15 cellular contexts compared by ENCODE assay signal in the genomic region with DNA sequence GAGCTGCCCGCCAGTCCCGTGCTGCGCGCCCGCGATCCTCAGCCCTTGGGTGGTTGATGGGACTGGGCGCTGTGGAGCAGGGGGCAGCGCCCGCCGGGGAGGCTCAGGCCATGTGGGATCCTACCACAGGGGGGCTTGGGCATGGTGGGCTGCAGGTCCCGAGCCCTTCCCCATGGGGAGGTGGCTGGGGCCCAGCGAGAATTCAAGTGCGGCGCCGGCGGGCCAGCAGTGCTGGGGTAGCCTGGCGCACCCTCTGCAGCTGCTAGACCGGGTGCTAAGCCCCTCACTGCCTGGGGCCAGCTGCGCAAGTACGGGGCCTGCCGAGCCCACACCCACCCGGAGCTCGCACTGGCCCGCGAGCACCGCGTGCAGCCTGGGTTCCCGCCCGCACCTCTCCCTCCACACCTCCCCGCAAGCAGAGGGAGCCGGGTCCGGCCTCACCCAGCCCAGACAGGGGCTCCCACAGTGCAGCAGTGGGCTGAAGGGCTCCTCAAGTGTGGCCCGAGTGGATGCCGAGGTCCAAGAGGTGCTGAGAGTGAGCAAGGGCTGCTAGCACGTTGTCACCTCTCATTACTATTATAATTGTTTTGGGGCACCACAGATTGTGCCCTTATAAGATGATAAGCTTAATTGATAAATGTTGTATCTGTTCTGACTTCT.
DNase-seq lines count a peak whose midpoint lies in the region; ATAC-seq and TF ChIP-seq lines count a peak whose summit lies in the region.
"Had no signal": no experiment of that assay in that cellular context is flagged by ENCODE, and none has a peak within 500 bp of the region (broad histone marks: within the 10 kb centered on the region; RNA-seq: fewer than 3 reads in every experiment).

No MANE protein-coding gene starts in this region.

- H2AK5ac ChIP-seq in neuronal stem cell (ENCODE audit: low read depth, low read length) = no peak overlapping the region

- H2BK15ac ChIP-seq in neuronal stem cell (ENCODE audit: low read length) = no peak overlapping the region

- BruUV-seq in Calu3 (replicated peaks; lab: Mats Ljungman, UMichigan) = no TSS peak

- no peak for DNase-seq in Calu3
- DNase-seq in GM06990 (ENCODE audit: extremely low read depth, insufficient read length) = peak; percentile 1
- no peak for DNase-seq in neuronal stem cell (ENCODE audit: low spot score)
- no peak for DNase-seq in progenitor cell of endocrine pancreas (ENCODE audit: low spot score, unreplicated experiment)
- DNase-seq in tibial artery = no peak
- DNase-seq: CD8-positive, alpha-beta T cell; COR-L47; DND-41; GDM1 had no signal

- WGBS in neuronal stem cell (ENCODE audit: extremely low coverage in 2 of 2, insufficient read length in 2 of 2, insufficient replicate concordance in 1 of 2), 2 donors = no CpG with 5 or more reads among the region's 35 CpGs

- H2AFZ ChIP-seq in neuronal stem cell (ENCODE audit: low read length) = no peak overlapping the region

- H4K91ac ChIP-seq in neuronal stem cell (ENCODE audit: low read depth, low read length, poor library complexity) = no peak overlapping the region

- H4K8ac ChIP-seq in neuronal stem cell (ENCODE audit: low read depth, low read length) = no peak overlapping the region

- H3K23ac ChIP-seq in neuronal stem cell (ENCODE audit: low read depth, low read length, poor library complexity) = no peak overlapping the region

- H3K27ac ChIP-seq in neuronal stem cell (replicated peaks; ENCODE audit: low read length) (no peak overlapping the region), tibial artery (no peak overlapping the region)
- H3K27ac ChIP-seq: A549 had no signal

- peaks cover 14% of the 10 kb centered on the region for H3K4me1 Mint-ChIP-seq in Calu3 (ENCODE audit: low read depth, unreplicated experiment)
- peaks cover 1% of the 10 kb centered on the region for H3K4me1 Mint-ChIP-seq in progenitor cell of endocrine pancreas (ENCODE audit: low read depth)
- H3K4me1 Mint-ChIP-seq: CD14-positive monocyte had no signal

- no peak for TF ChIP-seq CTCF in Calu3 (IDR thresholded peaks at IDR 0.05; ENCODE audit: unreplicated experiment)
- TF ChIP-seq CTCF in GM06990 (IDR thresholded peaks at IDR 0.05; ENCODE audit: insufficient read depth, low read length, poor library complexity, severe bottlenecking) = no peak
- no peak for TF ChIP-seq CTCF in progenitor cell of endocrine pancreas (IDR thresholded peaks at IDR 0.05; ENCODE audit: unreplicated experiment)
- TF ChIP-seq CTCF in tibial artery (IDR thresholded peaks at IDR 0.05) = no peak

- H3K27ac Mint-ChIP-seq in Calu3 (ENCODE audit: unreplicated experiment) = peak overlapping the region; percentile 75
- no peak overlapping the region for H3K27ac Mint-ChIP-seq in progenitor cell of endocrine pancreas
- H3K27ac Mint-ChIP-seq: CD14-positive monocyte; CD8-positive, alpha-beta T cell had no signal

- H3K14ac ChIP-seq in neuronal stem cell (ENCODE audit: low read length) = peak overlapping the region; percentile 21

- no peak overlapping the region for H2BK120ac ChIP-seq in neuronal stem cell (ENCODE audit: low read depth, low read length)

- H3K9me3 Mint-ChIP-seq in Calu3 (ENCODE audit: low read depth, unreplicated experiment) = no peaks in the 10 kb centered on the region
- peaks cover 18% of the 10 kb centered on the region for H3K9me3 Mint-ChIP-seq in progenitor cell of endocrine pancreas (ENCODE audit: low read depth)

- no peaks in the 10 kb centered on the region for H3K79me1 ChIP-seq in neuronal stem cell (ENCODE audit: low read depth, low read length)

- H3K4me3 ChIP-seq in GM06990 (replicated peaks; ENCODE audit: low read depth, low read length) = no peak overlapping the region
- no peak overlapping the region for H3K4me3 ChIP-seq in neuronal stem cell (ENCODE audit: low read length in 2 of 2)
- no peak overlapping the region for H3K4me3 ChIP-seq in tibial artery
- H3K4me3 ChIP-seq: A549, HAP-1 had no signal

- H3K9me3 ChIP-seq in neuronal stem cell (replicated peaks in 1 of 2; ENCODE audit: control insufficient read depth in 2 of 2, insufficient read depth in 1 of 2, low read depth in 1 of 2, low read length in 2 of 2) (peaks cover 0 to 7% of the 10 kb centered on the region in 2 donors), tibial artery (no peaks in the 10 kb centered on the region)
- H3K9me3 ChIP-seq: A549, HAP-1 had no signal

- H3K36me3 Mint-ChIP-seq in Calu3 (ENCODE audit: insufficient read depth, unreplicated experiment) (no peaks in the 10 kb centered on the region), progenitor cell of endocrine pancreas (ENCODE audit: insufficient read depth) (peaks cover 1% of the 10 kb centered on the region)
- H3K36me3 Mint-ChIP-seq: CD14-positive monocyte; CD8-positive, alpha-beta T cell had no signal

- H3K9ac ChIP-seq in neuronal stem cell (ENCODE audit: low read depth, low read length, poor library complexity) = no peak overlapping the region

- intact Hi-C loops in Calu3 (cut with micrococcal nuclease; ENCODE audit: unreplicated experiment) = no loop called here
- intact Hi-C loops in tibial artery (cut with DNase I; ENCODE audit: low total_unique reads) = no loop called here

- H3K36me3 ChIP-seq in GM06990 (ENCODE audit: control insufficient read depth, insufficient read depth, low read length) (no peaks in the 10 kb centered on the region), neuronal stem cell (replicated peaks in 1 of 2; ENCODE audit: control insufficient read depth in 2 of 2, insufficient read depth in 2 of 2, low read length in 2 of 2) (no peaks in the 10 kb centered on the region), tibial artery (no peaks in the 10 kb centered on the region)
- H3K36me3 ChIP-seq: HAP-1 had no signal

- H3K4me1 ChIP-seq in neuronal stem cell (ENCODE audit: control insufficient read depth in 2 of 2, insufficient read depth in 1 of 2, low read depth in 1 of 2, low read length in 2 of 2) (peaks cover 0 to 2% of the 10 kb centered on the region in 2 donors), tibial artery (no peaks in the 10 kb centered on the region)
- H3K4me1 ChIP-seq: A549, HAP-1 had no signal

- no peak overlapping the region for H3K18ac ChIP-seq in neuronal stem cell (ENCODE audit: low read length)

- H3K27me3 Mint-ChIP-seq in Calu3 (ENCODE audit: unreplicated experiment) = no peaks in the 10 kb centered on the region
- no peaks in the 10 kb centered on the region for H3K27me3 Mint-ChIP-seq in progenitor cell of endocrine pancreas

- H2BK12ac ChIP-seq in neuronal stem cell (ENCODE audit: low read length) = no peak overlapping the region

- no peak overlapping the region for H3K4me2 ChIP-seq in neuronal stem cell (ENCODE audit: insufficient read depth, low read length, poor library complexity, severe bottlenecking)
- H3K4me2 ChIP-seq: A549 had no signal

- ATAC-seq in esophagus mucosa = peak; percentile 8
- ATAC-seq in HG03460 (IDR thresholded peaks at IDR 0.05; ENCODE audit: unreplicated experiment) = no peak
- ATAC-seq in HG02678 (IDR thresholded peaks at IDR 0.05; ENCODE audit: unreplicated experiment) = no peak
- ATAC-seq: A549; CD8-positive, alpha-beta T cell had no signal

- H3K27me3 ChIP-seq in GM06990 (replicated peaks; ENCODE audit: control insufficient read depth, insufficient read depth, low read length) (no peaks in the 10 kb centered on the region), neuronal stem cell (ENCODE audit: control insufficient read depth in 3 of 3, insufficient read depth in 3 of 3, low read depth in 1 of 3, low read length in 3 of 3) (no peaks in the 10 kb centered on the region), tibial artery (no peaks in the 10 kb centered on the region)

- CTCF ChIA-PET in Calu3 (lab: Charles Lee) = interaction anchor here (0.7 to 0.8 kb wide), 2 partner anchors 8 to 55 kb away, joined by 3 to 4 read pairs; no protein-coding TSS in a partner anchor

- H2BK5ac ChIP-seq in neuronal stem cell (ENCODE audit: low read length) = no peak overlapping the region

- no peak overlapping the region for H3K4ac ChIP-seq in neuronal stem cell (ENCODE audit: low read length)

- H3K4me3 Mint-ChIP-seq in Calu3 (ENCODE audit: low read depth, unreplicated experiment) (peak overlapping the region; percentile 6), progenitor cell of endocrine pancreas (ENCODE audit: low read depth) (no peak overlapping the region)
- H3K4me3 Mint-ChIP-seq: CD14-positive monocyte; CD8-positive, alpha-beta T cell had no signal
